8 cellular contexts compared by ENCODE assay signal in genomic region chr9:129037767-129038098, GRCh38. TPM values are rescaled to one million over a fixed set of nuclear protein-coding genes. Genes with fewer than 3 reads are reported as not detected.
DNase-seq lines count a peak whose midpoint lies in the region; ATAC-seq and TF ChIP-seq lines count a peak whose summit lies in the region.

No MANE protein-coding gene starts in this region.

- peaks cover 8% of the 10 kb centered on the region for H3K36me3 Mint-ChIP-seq in stimulated activated naive CD8-positive, alpha-beta T cell treated with anti-CD3 and anti-CD28 coated beads, Interleukin-15, Interleukin-2, amounts not matched to agents 100 ng/mL and 50 ng/mL, for 24 hours (ENCODE audit: low read depth)

- no peak overlapping the region for H3K27ac Mint-ChIP-seq in stimulated activated naive CD8-positive, alpha-beta T cell treated with anti-CD3 and anti-CD28 coated beads, Interleukin-15, Interleukin-2, amounts not matched to agents 100 ng/mL and 50 ng/mL, for 24 hours

- DNase-seq in stimulated activated naive CD8-positive, alpha-beta T cell treated with anti-CD3 and anti-CD28 coated beads, Interleukin-15, Interleukin-2, amounts not matched to agents 100 U/mL and 50 U/mL, for 24 hours, result no peak
- DNase-seq in coronary artery (ENCODE audit: low spot score) (no peak), vagina (ENCODE audit: extremely low spot score in 2 of 2) (no peak), COLO829 (ENCODE audit: low spot score) (no peak), NCI-H1092 (lab: John Stamatoyannopoulos, UW) (no peak), DMS 273 (lab: John Stamatoyannopoulos, UW; ENCODE audit: unreplicated experiment) (no peak)

- no peaks in the 10 kb centered on the region for H3K9me3 Mint-ChIP-seq in stimulated activated naive CD8-positive, alpha-beta T cell treated with anti-CD3 and anti-CD28 coated beads, Interleukin-15, Interleukin-2, amounts not matched to agents 100 ng/mL and 50 ng/mL, for 24 hours

- H3K9me3 ChIP-seq in mucosa of stomach (ENCODE audit: control insufficient read depth, low read length) (no peaks in the 10 kb centered on the region), vagina (no peaks in the 10 kb centered on the region)

- peaks cover 20% of the 10 kb centered on the region for H3K4me1 Mint-ChIP-seq in stimulated activated naive CD8-positive, alpha-beta T cell treated with anti-CD3 and anti-CD28 coated beads, Interleukin-15, Interleukin-2, amounts not matched to agents 100 ng/mL and 50 ng/mL, for 24 hours (ENCODE audit: low read depth)

- H3K36me3 ChIP-seq in mucosa of stomach (ENCODE audit: control insufficient read depth, insufficient read depth, low read length), result no peaks in the 10 kb centered on the region
- H3K36me3 ChIP-seq in vagina, result peaks cover 0 to 23% of the 10 kb centered on the region in 2 donors

- H3K4me3 ChIP-seq in coronary artery (peak overlapping the region; percentile 94), mucosa of stomach (ENCODE audit: low read length) (peak overlapping the region; percentile 92), vagina (peak overlapping the region; percentile 76 to 99)

- H3K27me3 Mint-ChIP-seq in stimulated activated naive CD8-positive, alpha-beta T cell treated with anti-CD3 and anti-CD28 coated beads, Interleukin-15, Interleukin-2, amounts not matched to agents 100 ng/mL and 50 ng/mL, for 24 hours, result no peaks in the 10 kb centered on the region

- intact Hi-C loops in vagina (cut with DNase I), result no loop called here

- no peak for TF ChIP-seq POLR2A in vagina (IDR thresholded peaks at IDR 0.05)

- H3K27ac ChIP-seq in coronary artery, result peak overlapping the region; percentile 66 to 87
- peak overlapping the region; percentile 89 for H3K27ac ChIP-seq in vagina

- H3K9ac ChIP-seq in mucosa of stomach (ENCODE audit: low read length), result peak overlapping the region; percentile 90

- TF ChIP-seq CTCF in coronary artery (IDR thresholded peaks at IDR 0.05) (no peak), vagina (IDR thresholded peaks at IDR 0.05) (no peak)

- H3K27me3 ChIP-seq in mucosa of stomach (ENCODE audit: control insufficient read depth, insufficient read depth, low read length) (no peaks in the 10 kb centered on the region), vagina (no peaks in the 10 kb centered on the region)

- no peak for ATAC-seq in stimulated activated naive CD8-positive, alpha-beta T cell treated with anti-CD3 and anti-CD28 coated beads, Interleukin-15, Interleukin-2, amounts not matched to agents 100 U/mL and 50 U/mL, for 24 hours

- H3K4me3 Mint-ChIP-seq in stimulated activated naive CD8-positive, alpha-beta T cell treated with anti-CD3 and anti-CD28 coated beads, Interleukin-15, Interleukin-2, amounts not matched to agents 100 ng/mL and 50 ng/mL, for 24 hours, result peak overlapping the region; percentile 90

- H3K4me1 ChIP-seq in mucosa of stomach (ENCODE audit: control insufficient read depth, insufficient read depth, low read length) (peaks cover 17% of the 10 kb centered on the region), vagina (peaks cover 29% of the 10 kb centered on the region)

RNA-seq across cellular contexts. Expression of gene MIGA2, which starts 1.3 kb away (rescaled TPM):
- 35.1 TPM for total RNA-seq in vagina

RNA-seq across cellular contexts. Expression of gene SH3GLB2, which starts 9.6 kb away (rescaled TPM):
- total RNA-seq in vagina, result 86.2 TPM

RNA-seq across cellular contexts. Expression of gene DOLPP1, which starts 43.2 kb away (rescaled TPM):
- 3.2 TPM for total RNA-seq in vagina
